Comparison of ENCODE assay signal across 18 cellular contexts in the genomic region with DNA sequence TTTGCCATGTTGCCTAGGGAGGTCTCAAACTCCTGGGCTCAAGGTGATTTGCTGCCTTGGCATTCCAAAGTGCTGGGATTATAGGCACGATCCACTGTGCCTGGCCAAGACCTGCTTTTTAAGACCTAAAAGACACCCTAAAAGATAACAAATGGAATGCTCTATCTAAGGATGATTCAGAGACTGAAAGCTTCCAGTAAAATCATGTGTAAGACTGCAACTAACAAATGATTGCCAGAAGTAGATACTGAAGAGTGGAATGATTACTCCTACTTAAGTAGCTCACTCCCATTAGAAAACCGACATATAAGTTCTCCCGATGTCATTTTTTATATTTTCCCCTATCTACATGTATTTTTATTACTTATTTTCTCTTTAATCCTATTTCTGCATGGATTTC. TPM values are rescaled to one million over a fixed set of nuclear protein-coding genes. Genes with fewer than 3 reads are reported as not detected.
DNase-seq lines count a peak whose midpoint lies in the region; ATAC-seq, FAIRE-seq and TF ChIP-seq lines count a peak whose summit lies in the region.
"Had no signal": no experiment of that assay in that cellular context is flagged by ENCODE, and none has a peak within 500 bp of the region (broad histone marks: within the 10 kb centered on the region; RNA-seq: fewer than 3 reads in every experiment).

No MANE protein-coding gene starts in this region.

- H3K9ac ChIP-seq in liver (ENCODE audit: low read depth in 1 of 2, low read length in 2 of 2) (no peak overlapping the region), astrocyte (ENCODE audit: low read length) (no peak overlapping the region), neuronal stem cell (ENCODE audit: low read depth, low read length, poor library complexity) (peak overlapping the region; percentile 70)
- H3K9ac ChIP-seq: BLaER1 had no signal

- ATAC-seq in right lobe of liver (no peak), GM21737 (IDR thresholded peaks at IDR 0.05; ENCODE audit: unreplicated experiment) (no peak), heart left ventricle (no peak)
- ATAC-seq: GM12878, GM23338 had no signal

- TF ChIP-seq CTCF in liver (IDR thresholded peaks at IDR 0.05; ENCODE audit: low read depth, low read length, missing input control) (no peak), right lobe of liver (IDR thresholded peaks at IDR 0.05) (no peak), astrocyte (IDR thresholded peaks at IDR 0.05; ENCODE audit: insufficient read depth, low read depth, low read length) (no peak), heart left ventricle (IDR thresholded peaks at IDR 0.05) (no peak)

- no peak overlapping the region for H2BK15ac ChIP-seq in neuronal stem cell (ENCODE audit: low read length)

- no peak for DNase-seq in right lobe of liver
- DNase-seq in astrocyte (ENCODE audit: low read depth), result peak; percentile 30
- DNase-seq in neuronal stem cell (ENCODE audit: low spot score), result no peak
- DNase-seq in iPS-NIHi7 (ENCODE audit: extremely low spot score), result no peak
- DNase-seq in heart left ventricle, result no peak
- no peak for DNase-seq in NCI-H2227 (lab: John Stamatoyannopoulos, UW; ENCODE audit: unreplicated experiment)
- DNase-seq: 8988T; CD4-positive, alpha-beta memory T cell; DMS153; DMS79; HCEC 1CT had no signal

- no peak overlapping the region for H3K14ac ChIP-seq in neuronal stem cell (ENCODE audit: low read length)

- intact Hi-C loops in right lobe of liver (cut with DNase I), result no loop called here
- intact Hi-C loops in heart left ventricle (cut with DNase I), result no loop called here

- no peak overlapping the region for H3K27ac Mint-ChIP-seq in astrocyte (ENCODE audit: unreplicated experiment)
- H3K27ac Mint-ChIP-seq: CD14-positive monocyte; CD4-positive, alpha-beta memory T cell; GM23338 had no signal

- no peak overlapping the region for H4K91ac ChIP-seq in neuronal stem cell (ENCODE audit: low read depth, low read length, poor library complexity)

- no peak overlapping the region for H3K18ac ChIP-seq in neuronal stem cell (ENCODE audit: low read length)

- TF ChIP-seq POLR2A in right lobe of liver (IDR thresholded peaks at IDR 0.05), result no peak
- no peak for TF ChIP-seq POLR2A in heart left ventricle (IDR thresholded peaks at IDR 0.05)

- no peak overlapping the region for H2BK12ac ChIP-seq in neuronal stem cell (ENCODE audit: low read length)

- peaks cover 3% of the 10 kb centered on the region for H3K27me3 Mint-ChIP-seq in astrocyte (ENCODE audit: low read depth, unreplicated experiment)

- H3K9me3 Mint-ChIP-seq in astrocyte (ENCODE audit: unreplicated experiment), result no peaks in the 10 kb centered on the region
- H3K9me3 Mint-ChIP-seq: GM23338 had no signal

- no peak overlapping the region for H3K4me3 Mint-ChIP-seq in astrocyte (ENCODE audit: unreplicated experiment)
- H3K4me3 Mint-ChIP-seq: CD14-positive monocyte; CD4-positive, alpha-beta memory T cell; GM23338 had no signal

- H3K36me3 ChIP-seq in liver (ENCODE audit: control insufficient read depth in 4 of 4, insufficient read depth in 3 of 4, low read depth in 1 of 4, low read length in 3 of 4) (no peaks in the 10 kb centered on the region), right lobe of liver (no peaks in the 10 kb centered on the region), astrocyte (ENCODE audit: insufficient read depth, low read length) (no peaks in the 10 kb centered on the region), neuronal stem cell (replicated peaks in 1 of 2; ENCODE audit: control insufficient read depth in 2 of 2, insufficient read depth in 2 of 2, low read length in 2 of 2) (no peaks in the 10 kb centered on the region), heart left ventricle (no peaks in the 10 kb centered on the region)
- H3K36me3 ChIP-seq: BLaER1 had no signal

- peak overlapping the region in 1 of 2 donors; percentile 19 for H3K27ac ChIP-seq in liver (ENCODE audit: low read depth in 1 of 2, low read length in 2 of 2)
- H3K27ac ChIP-seq in right lobe of liver, result no peak overlapping the region
- no peak overlapping the region for H3K27ac ChIP-seq in astrocyte (ENCODE audit: low read depth, low read length)
- no peak overlapping the region for H3K27ac ChIP-seq in neuronal stem cell (replicated peaks; ENCODE audit: low read length)
- no peak overlapping the region for H3K27ac ChIP-seq in heart left ventricle
- H3K27ac ChIP-seq: BLaER1 had no signal

- H3K4me1 Mint-ChIP-seq in astrocyte (ENCODE audit: low read depth, unreplicated experiment), result peaks cover 6% of the 10 kb centered on the region
- H3K4me1 Mint-ChIP-seq: CD14-positive monocyte had no signal

- H3K79me1 ChIP-seq in neuronal stem cell (ENCODE audit: low read depth, low read length), result no peaks in the 10 kb centered on the region

- no peak overlapping the region for H4K8ac ChIP-seq in neuronal stem cell (ENCODE audit: low read depth, low read length)

- H3K27me3 ChIP-seq in liver (ENCODE audit: control insufficient read depth in 4 of 4, insufficient read depth in 4 of 4, low read length in 3 of 4) (no peaks in the 10 kb centered on the region), right lobe of liver (no peaks in the 10 kb centered on the region), astrocyte (ENCODE audit: insufficient read depth, low read length) (no peaks in the 10 kb centered on the region), neuronal stem cell (ENCODE audit: control insufficient read depth in 3 of 3, insufficient read depth in 3 of 3, low read depth in 1 of 3, low read length in 3 of 3) (no peaks in the 10 kb centered on the region), heart left ventricle (no peaks in the 10 kb centered on the region)
- H3K27me3 ChIP-seq: BLaER1 had no signal

- no peak for TF ChIP-seq RAD21 in liver (IDR thresholded peaks at IDR 0.05)

- WGBS in liver, result 81% methylated on average over 3 of the region's 3 CpGs
- WGBS in right lobe of liver (ENCODE audit: insufficient coverage, low coverage, low lambda C conversion rate, missing lambda C conversion rate), result 43% methylated on average over 3 of the region's 3 CpGs
- WGBS in neuronal stem cell (ENCODE audit: extremely low coverage in 2 of 2, insufficient read length in 2 of 2, insufficient replicate concordance in 1 of 2), 2 donors, result no CpG with 5 or more reads among the region's 3 CpGs
- WGBS in heart left ventricle, 4 donors, result 90 to 92% (median 91%) methylated on average over 3 of the region's 3 CpGs

- no peak overlapping the region for H2BK120ac ChIP-seq in neuronal stem cell (ENCODE audit: low read depth, low read length)

- H2AFZ ChIP-seq in astrocyte (ENCODE audit: low read depth, low read length), result no peak overlapping the region
- no peak overlapping the region for H2AFZ ChIP-seq in neuronal stem cell (ENCODE audit: low read length)
- H2AFZ ChIP-seq: GM23338 had no signal

- H3K4ac ChIP-seq in neuronal stem cell (ENCODE audit: low read length), result no peak overlapping the region

- no peaks in the 10 kb centered on the region for H4K20me1 ChIP-seq in astrocyte (ENCODE audit: insufficient read depth, low read length)
- H4K20me1 ChIP-seq: BLaER1 had no signal

- no peaks in the 10 kb centered on the region for H3K36me3 Mint-ChIP-seq in astrocyte (ENCODE audit: low read depth, unreplicated experiment)
- H3K36me3 Mint-ChIP-seq: CD14-positive monocyte; CD4-positive, alpha-beta memory T cell had no signal

- H3K79me2 ChIP-seq in astrocyte (ENCODE audit: insufficient read depth, low read length), result no peaks in the 10 kb centered on the region

- FAIRE-seq in astrocyte (lab: Jason Lieb, UNC), result peak; percentile 5
- FAIRE-seq: GM12878 had no signal

- H3K4me2 ChIP-seq in astrocyte (ENCODE audit: low read length), result no peak overlapping the region
- H3K4me2 ChIP-seq in neuronal stem cell (ENCODE audit: insufficient read depth, low read length, poor library complexity, severe bottlenecking), result no peak overlapping the region
- H3K4me2 ChIP-seq: BLaER1, GM23338 had no signal

- H3K4me3 ChIP-seq in liver (ENCODE audit: low read depth in 1 of 3, low read length in 3 of 3), result peak overlapping the region in 2 of 3 donors; percentile 20 to 44
- H3K4me3 ChIP-seq in right lobe of liver, result peak overlapping the region in 1 of 3 donors; percentile 56
- H3K4me3 ChIP-seq in astrocyte (ENCODE audit: insufficient read depth, low read depth, low read length), result no peak overlapping the region
- no peak overlapping the region for H3K4me3 ChIP-seq in neuronal stem cell (ENCODE audit: low read length in 2 of 2)
- no peak overlapping the region for H3K4me3 ChIP-seq in heart left ventricle
- H3K4me3 ChIP-seq: BLaER1, GM12878, GM23338 had no signal

- no peaks in the 10 kb centered on the region for H3K9me3 ChIP-seq in liver (ENCODE audit: control insufficient read depth in 4 of 4, low read length in 3 of 4)
- no peaks in the 10 kb centered on the region for H3K9me3 ChIP-seq in right lobe of liver
- no peaks in the 10 kb centered on the region for H3K9me3 ChIP-seq in astrocyte (ENCODE audit: insufficient read depth, low read depth, low read length)
- no peaks in the 10 kb centered on the region for H3K9me3 ChIP-seq in neuronal stem cell (replicated peaks in 1 of 2; ENCODE audit: control insufficient read depth in 2 of 2, insufficient read depth in 1 of 2, low read depth in 1 of 2, low read length in 2 of 2)
- no peaks in the 10 kb centered on the region for H3K9me3 ChIP-seq in heart left ventricle
- H3K9me3 ChIP-seq: BLaER1 had no signal

- H2AK5ac ChIP-seq in neuronal stem cell (ENCODE audit: low read depth, low read length), result no peak overlapping the region

- no peak overlapping the region for H3K23ac ChIP-seq in neuronal stem cell (ENCODE audit: low read depth, low read length, poor library complexity)

- no peak overlapping the region for H2BK5ac ChIP-seq in neuronal stem cell (ENCODE audit: low read length)

- H3K4me1 ChIP-seq in liver (ENCODE audit: control insufficient read depth in 4 of 4, insufficient read depth in 4 of 4, low read length in 3 of 4) (peaks cover 3 to 39% (median 33%) of the 10 kb centered on the region in 4 donors), right lobe of liver (peaks cover 0 to 32% (median 2%) of the 10 kb centered on the region in 4 donors), astrocyte (ENCODE audit: insufficient read depth, low read length) (no peaks in the 10 kb centered on the region), neuronal stem cell (ENCODE audit: control insufficient read depth in 2 of 2, insufficient read depth in 1 of 2, low read depth in 1 of 2, low read length in 2 of 2) (peaks cover 1 to 4% of the 10 kb centered on the region in 2 donors), heart left ventricle (peaks cover 0 to 9% (median 0%) of the 10 kb centered on the region in 12 donors)
- H3K4me1 ChIP-seq: BLaER1 had no signal

RNA-seq across cellular contexts. Expression of a gene that starts 32.1 kb away (rescaled TPM):
- 10 to 100 TPM in 1 of 2 donors, 1 to 10 TPM in 1; 8.7 to 15.9 TPM for total RNA-seq in liver
- 10 to 100 TPM in 1 of 2 donors, 1 to 10 TPM in 1; 2.4 to 14.0 TPM for polyA plus RNA-seq in liver
- 10 to 100 TPM in 3 of 6 experiments, 1 to 10 TPM in 3; 6.0 to 20.7 (median 10.4) TPM for total RNA-seq in right lobe of liver
- 25.1 and 25.3 TPM in 2 replicates for total RNA-seq in astrocyte
- polyA plus RNA-seq in neuronal stem cell (2013, experiment 1 of 2), result 5.4 TPM
- 5.6 TPM for polyA plus RNA-seq in neuronal stem cell (2013, experiment 2 of 2)
- total RNA-seq in heart left ventricle, result 10 to 100 TPM; 11.1 to 23.7 (median 17.9) TPM
- 1 to 10 TPM; 2.3 to 3.8 TPM for polyA plus RNA-seq in heart left ventricle
- total RNA-seq: G401 had no signal

Comparison
In these comparisons a context has a peak if more than half of its experiments do, and no peak if none do; other contexts are left out.
1. H3K4me3 ChIP-seq: peak in liver (2 of 3); none in astrocyte (single experiment), neuronal stem cell (0 of 2) and heart left ventricle (0 of 12).